11 cellular contexts compared by ENCODE assay signal in genomic region chr10:60910543-60910942, GRCh38. TPM values are rescaled to one million over a fixed set of nuclear protein-coding genes. Genes with fewer than 3 reads are reported as not detected.
DNase-seq lines count a peak whose midpoint lies in the region; ATAC-seq and TF ChIP-seq lines count a peak whose summit lies in the region.
"Had no signal": no experiment of that assay in that cellular context is flagged by ENCODE, and none has a peak within 500 bp of the region (broad histone marks: within the 10 kb centered on the region; RNA-seq: fewer than 3 reads in every experiment).

No MANE protein-coding gene starts in this region.

- H3K4me1 Mint-ChIP-seq in chondrocyte (ENCODE audit: low read depth): peaks cover 81% of the 10 kb centered on the region
- H3K4me1 Mint-ChIP-seq in osteocyte (ENCODE audit: unreplicated experiment): peaks cover 40% of the 10 kb centered on the region
- peaks cover 11% of the 10 kb centered on the region for H3K4me1 Mint-ChIP-seq in activated naive CD4-positive, alpha-beta T cell treated with anti-CD3 and anti-CD28 coated beads, Interleukin-2, amount 10 ng/mL, durations not matched to agents 7 days and 5 days

- no peaks in the 10 kb centered on the region for H3K4me1 ChIP-seq in foreskin keratinocyte

- no peak overlapping the region for H3K4me3 Mint-ChIP-seq in chondrocyte (ENCODE audit: unreplicated experiment)
- no peak overlapping the region for H3K4me3 Mint-ChIP-seq in osteocyte (ENCODE audit: unreplicated experiment)
- H3K4me3 Mint-ChIP-seq in activated naive CD4-positive, alpha-beta T cell treated with anti-CD3 and anti-CD28 coated beads, Interleukin-2, amount 10 ng/mL, durations not matched to agents 7 days and 5 days: no peak overlapping the region

- H3K27me3 ChIP-seq in foreskin keratinocyte: no peaks in the 10 kb centered on the region

- TF ChIP-seq CTCF in chondrocyte (IDR thresholded peaks at IDR 0.05) (no peak), osteocyte (IDR thresholded peaks at IDR 0.05) (no peak), foreskin keratinocyte (conservative IDR thresholded peaks at IDR 0.05) (no peak)

- H3K36me3 Mint-ChIP-seq in chondrocyte (ENCODE audit: low read depth) (peaks cover 8% of the 10 kb centered on the region), osteocyte (ENCODE audit: unreplicated experiment) (peaks cover 36% of the 10 kb centered on the region)
- no peaks in the 10 kb centered on the region for H3K36me3 Mint-ChIP-seq in activated naive CD4-positive, alpha-beta T cell treated with anti-CD3 and anti-CD28 coated beads, Interleukin-2, amount 10 ng/mL, durations not matched to agents 7 days and 5 days

- H3K9me3 Mint-ChIP-seq in chondrocyte (ENCODE audit: low read depth): no peaks in the 10 kb centered on the region
- no peaks in the 10 kb centered on the region for H3K9me3 Mint-ChIP-seq in osteocyte (ENCODE audit: unreplicated experiment)
- no peaks in the 10 kb centered on the region for H3K9me3 Mint-ChIP-seq in activated naive CD4-positive, alpha-beta T cell treated with anti-CD3 and anti-CD28 coated beads, Interleukin-2, amount 10 ng/mL, durations not matched to agents 7 days and 5 days

- CTCF ChIA-PET in activated naive CD4-positive, alpha-beta T cell treated with anti-CD3 and anti-CD28 coated beads, Interleukin-2, amount 10 ng/mL, durations not matched to agents 7 days and 5 days (lab: Charles Lee): no interaction called here

- H3K27ac Mint-ChIP-seq in chondrocyte (ENCODE audit: unreplicated experiment) (peak overlapping the region; percentile 43), osteocyte (ENCODE audit: unreplicated experiment) (peak overlapping the region; percentile 6)
- H3K27ac Mint-ChIP-seq in activated naive CD4-positive, alpha-beta T cell treated with anti-CD3 and anti-CD28 coated beads, Interleukin-2, amount 10 ng/mL, durations not matched to agents 7 days and 5 days: no peak overlapping the region

- no peak overlapping the region for H3K27ac ChIP-seq in foreskin keratinocyte

- H3K27me3 Mint-ChIP-seq in chondrocyte (ENCODE audit: low read depth): no peaks in the 10 kb centered on the region
- no peaks in the 10 kb centered on the region for H3K27me3 Mint-ChIP-seq in osteocyte (ENCODE audit: unreplicated experiment)
- H3K27me3 Mint-ChIP-seq in activated naive CD4-positive, alpha-beta T cell treated with anti-CD3 and anti-CD28 coated beads, Interleukin-2, amount 10 ng/mL, durations not matched to agents 7 days and 5 days: peaks cover 9% of the 10 kb centered on the region

- DNase-seq in chondrocyte (ENCODE audit: low spot score) (no peak), osteocyte (ENCODE audit: extremely low spot score, unreplicated experiment) (no peak), foreskin keratinocyte (no peak), DMS153 treated with DMSO at 0.1 percent for 48 hours (lab: John Stamatoyannopoulos, UW; ENCODE audit: unreplicated experiment) (no peak)
- DNase-seq in NK-92 treated with Interleukin-12 subunit alpha and Interleukin-12 subunit beta, amount 100 ng/mL, for 24 hours (lab: John Stamatoyannopoulos, UW): no peak
- DNase-seq in activated naive CD4-positive, alpha-beta T cell treated with anti-CD3 and anti-CD28 coated beads, Interleukin-2, amount 10 ng/mL, durations not matched to agents 7 days and 5 days: no peak
- DNase-seq: activated T-cell treated with anti-CD3 and anti-CD28 coated beads, Interleukin-2, amount 50 U/mL, for 1 hour; NCI-H1105 treated with DMSO at 0.1 percent for 48 hours; stimulated activated naive CD4-positive, alpha-beta T cell treated with Interleukin-2 at 50 U/mL for 16 hours had no signal

- ATAC-seq in GM18498 (IDR thresholded peaks at IDR 0.05; ENCODE audit: unreplicated experiment): peak; percentile 62
- ATAC-seq in HG03439 (IDR thresholded peaks at IDR 0.05; ENCODE audit: unreplicated experiment): peak; percentile 58
- ATAC-seq in foreskin keratinocyte: no peak

RNA-seq across cellular contexts. Expression of gene RHOBTB1, which starts 33.4 kb away (rescaled TPM):
- total RNA-seq in chondrocyte (18.6 to 19.2 TPM (median 19.0 TPM) in 3 replicates), osteocyte (16.0 and 17.2 TPM in 2 replicates), foreskin keratinocyte (3.4 and 3.7 TPM in 2 replicates)
- polyA plus RNA-seq in foreskin keratinocyte: 0.91 and 1.2 TPM in 2 replicates
